8 cellular contexts compared by ENCODE assay signal in genomic region chrX:38803286-38803608, GRCh38. TPM values are rescaled to one million over a fixed set of nuclear protein-coding genes. Genes with fewer than 3 reads are reported as not detected.
DNase-seq lines count a peak whose midpoint lies in the region; ATAC-seq and TF ChIP-seq lines count a peak whose summit lies in the region.

No MANE protein-coding gene starts in this region.

- no peak overlapping the region for H3K23ac ChIP-seq in mesendoderm (ENCODE audit: low read length)

- H3K4me3 ChIP-seq in BLaER1 treated with 17β-estradiol and CSF1 and Interleukin-3, amounts not matched to agents 10 nM and 100 nM = peak overlapping the region; percentile 77 to 86 (median 82)
- H3K4me3 ChIP-seq in KMS-11 (IDR thresholded peaks at IDR 0.05; ENCODE audit: insufficient read depth, low read depth, low read length) = no peak overlapping the region
- H3K4me3 ChIP-seq in brain microvascular endothelial cell (ENCODE audit: low read depth, low read length) = peak overlapping the region; percentile 73
- H3K4me3 ChIP-seq in mesendoderm (ENCODE audit: low read length) = peak overlapping the region; percentile 50
- peak overlapping the region; percentile 63 to 64 for H3K4me3 ChIP-seq in vagina

- peak overlapping the region; percentile 45 for H3K4ac ChIP-seq in mesendoderm (ENCODE audit: low read depth, low read length)

- H3K56ac ChIP-seq in mesendoderm (ENCODE audit: low read length) = peak overlapping the region; percentile 84

- no peak overlapping the region for H2AFZ ChIP-seq in KMS-11 (ENCODE audit: low read depth)

- peaks cover 9 to 21% (median 11%) of the 10 kb centered on the region in 11 experiments; a peak in 21 of 22 replicates for H3K36me3 ChIP-seq in BLaER1 treated with 17β-estradiol and CSF1 and Interleukin-3, amounts not matched to agents 10 nM and 100 nM
- no peaks in the 10 kb centered on the region for H3K36me3 ChIP-seq in KMS-11 (ENCODE audit: insufficient read depth)
- H3K36me3 ChIP-seq in brain microvascular endothelial cell (replicated peaks) = no peaks in the 10 kb centered on the region
- no peaks in the 10 kb centered on the region for H3K36me3 ChIP-seq in mesendoderm (ENCODE audit: control insufficient read depth, insufficient read depth, low read length)
- no peaks in the 10 kb centered on the region for H3K36me3 ChIP-seq in vagina

- intact Hi-C loops in vagina (cut with DNase I) = loop anchor here (10.0 kb wide), 1 partner anchor 1302 kb away; no protein-coding TSS in a partner anchor
- intact Hi-C loops in posterior vena cava (cut with DNase I) = loop anchor here in 1 of 2 donors (10.0 kb wide), 2 partner anchors 62 to 132 kb away; no protein-coding TSS in a partner anchor

- no peaks in the 10 kb centered on the region for H3K27me3 ChIP-seq in BLaER1 treated with 17β-estradiol and CSF1 and Interleukin-3, amounts not matched to agents 10 nM and 100 nM
- H3K27me3 ChIP-seq in KMS-11 (ENCODE audit: insufficient read depth, low read depth) (no peaks in the 10 kb centered on the region), brain microvascular endothelial cell (replicated peaks) (no peaks in the 10 kb centered on the region), mesendoderm (ENCODE audit: insufficient read depth, low read length, poor library complexity) (no peaks in the 10 kb centered on the region), vagina (no peaks in the 10 kb centered on the region)

- H3K79me2 ChIP-seq in KMS-11 (ENCODE audit: insufficient read depth, low read depth) (peaks cover 61% of the 10 kb centered on the region), mesendoderm (ENCODE audit: control insufficient read depth, insufficient read depth, low read length) (peaks cover 28% of the 10 kb centered on the region)

- no peak overlapping the region for H3K18ac ChIP-seq in mesendoderm (ENCODE audit: low read length)

- in situ Hi-C loops in brain microvascular endothelial cell (cut with HindIII; ENCODE audit: low pct_ligation_motif_present, low sequenced_read_pairs) = no loop called here

- peaks cover 13 to 23% (median 20%) of the 10 kb centered on the region in 11 experiments; a peak in 21 of 22 replicates for H3K9me3 ChIP-seq in BLaER1 treated with 17β-estradiol and CSF1 and Interleukin-3, amounts not matched to agents 10 nM and 100 nM (replicated peaks in 1 of 11)
- H3K9me3 ChIP-seq in vagina = no peaks in the 10 kb centered on the region

- DNase-seq in brain microvascular endothelial cell (no peak), mesendoderm (no peak), vagina (ENCODE audit: extremely low spot score in 2 of 2) (no peak), posterior vena cava (ENCODE audit: low spot score) (no peak)

- peak overlapping the region; percentile 61 to 81 (median 75) for H3K4me2 ChIP-seq in BLaER1 treated with 17β-estradiol and CSF1 and Interleukin-3, amounts not matched to agents 10 nM and 100 nM
- H3K4me2 ChIP-seq in KMS-11 = peak overlapping the region; percentile 60
- peak overlapping the region; percentile 35 for H3K4me2 ChIP-seq in mesendoderm (ENCODE audit: low read length)

- no peak for TF ChIP-seq CTCF in KMS-11 (conservative IDR thresholded peaks at IDR 0.05; ENCODE audit: low read depth, low read length)
- TF ChIP-seq CTCF in brain microvascular endothelial cell (IDR thresholded peaks at IDR 0.05; ENCODE audit: low read depth, low read length, missing control alignments) = no peak
- TF ChIP-seq CTCF in vagina (IDR thresholded peaks at IDR 0.05) = no peak

- H2AK5ac ChIP-seq in mesendoderm (ENCODE audit: low read length) = no peak overlapping the region

- no peak overlapping the region for H4K8ac ChIP-seq in mesendoderm (ENCODE audit: low read depth, low read length)

- no peak for TF ChIP-seq POLR2A in vagina (IDR thresholded peaks at IDR 0.05)

- H2BK15ac ChIP-seq in mesendoderm (replicated peaks; ENCODE audit: low read depth) = no peak overlapping the region

- peaks cover 16 to 31% (median 20%) of the 10 kb centered on the region in 10 experiments; a peak in 18 of 20 replicates for H3K4me1 ChIP-seq in BLaER1 treated with 17β-estradiol and CSF1 and Interleukin-3, amounts not matched to agents 10 nM and 100 nM
- H3K4me1 ChIP-seq in KMS-11 (ENCODE audit: low read depth, poor library complexity, severe bottlenecking) = peaks cover 24% of the 10 kb centered on the region
- H3K4me1 ChIP-seq in mesendoderm (ENCODE audit: control insufficient read depth, low read depth, low read length) = no peaks in the 10 kb centered on the region
- no peaks in the 10 kb centered on the region for H3K4me1 ChIP-seq in vagina

- H2BK120ac ChIP-seq in mesendoderm (ENCODE audit: low read depth, low read length) = no peak overlapping the region

- H3K27ac ChIP-seq in BLaER1 treated with 17β-estradiol and CSF1 and Interleukin-3, amounts not matched to agents 10 nM and 100 nM = peak overlapping the region; percentile 81 to 97 (median 93)
- H3K27ac ChIP-seq in KMS-11 = peak overlapping the region; percentile 83
- peak overlapping the region; percentile 90 for H3K27ac ChIP-seq in brain microvascular endothelial cell
- H3K27ac ChIP-seq in mesendoderm (ENCODE audit: low read depth, low read length) = peak overlapping the region; percentile 70
- H3K27ac ChIP-seq in vagina = peak overlapping the region; percentile 81

- no CpG with 5 or more reads among the region's 3 CpGs for WGBS in mesendoderm (ENCODE audit: extremely low coverage, insufficient coverage, low lambda C conversion rate)

- ATAC-seq in GM19397 (IDR thresholded peaks at IDR 0.05; ENCODE audit: unreplicated experiment) = no peak
- no peak for ATAC-seq in HG03139 (IDR thresholded peaks at IDR 0.05; ENCODE audit: unreplicated experiment)

- no peak overlapping the region for H4K5ac ChIP-seq in mesendoderm (ENCODE audit: low read length)

- no peaks in the 10 kb centered on the region for H3K79me1 ChIP-seq in mesendoderm (ENCODE audit: low read length)

- 0 out of 22 replicates have a peak, but pooled peaks cover 0 to 4% (median 0%) of the 10 kb centered on the region in 11 experiments for H4K20me1 ChIP-seq in BLaER1 treated with 17β-estradiol and CSF1 and Interleukin-3, amounts not matched to agents 10 nM and 100 nM
- H4K20me1 ChIP-seq in KMS-11 (ENCODE audit: insufficient read depth) = no peaks in the 10 kb centered on the region

- no peak overlapping the region for H2BK5ac ChIP-seq in mesendoderm (ENCODE audit: low read length)

- H3K9ac ChIP-seq in BLaER1 treated with 17β-estradiol and CSF1 and Interleukin-3, amounts not matched to agents 10 nM and 100 nM = peak overlapping the region; percentile 82 to 97 (median 94)
- peak overlapping the region; percentile 83 for H3K9ac ChIP-seq in KMS-11
- peak overlapping the region; percentile 88 for H3K9ac ChIP-seq in mesendoderm (ENCODE audit: low read length)

RNA-seq across cellular contexts. Expression of gene MID1IP1, which starts 2.0 kb away (rescaled TPM):
- 101 TPM for polyA plus RNA-seq in mesendoderm (2013, experiment 1 of 2)
- polyA plus RNA-seq in mesendoderm (2013, experiment 2 of 2) = 98.0 TPM
- total RNA-seq in vagina (48.9 TPM), posterior vena cava (10 to 100 TPM; 36.7 to 41.7 TPM)
